9 cellular contexts compared by ENCODE assay signal in the genomic region with DNA sequence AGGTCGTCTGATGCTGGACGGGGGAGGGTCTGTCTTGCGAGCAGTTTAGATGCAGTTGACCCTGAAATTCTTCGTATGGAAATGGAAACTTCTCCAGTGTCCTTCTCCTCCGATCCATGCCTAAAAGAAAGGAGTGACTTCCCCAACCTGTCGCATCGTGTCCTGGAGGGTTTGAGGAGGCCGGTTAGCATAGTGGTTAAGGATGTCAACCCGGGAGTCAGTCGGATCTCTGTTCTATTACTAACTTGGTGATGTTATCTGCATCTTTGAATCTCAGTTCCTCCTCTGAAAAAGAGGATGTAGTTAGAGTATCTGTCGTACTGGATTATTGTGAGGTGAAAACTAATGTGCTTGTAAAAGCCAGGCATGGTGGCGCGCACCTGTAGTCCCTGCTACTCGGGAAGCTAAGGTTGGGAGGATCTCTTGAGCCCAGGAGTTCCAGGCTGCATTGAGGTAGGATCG. TPM values are rescaled to one million over a fixed set of nuclear protein-coding genes. Genes with fewer than 3 reads are reported as not detected.
DNase-seq lines count a peak whose midpoint lies in the region; ATAC-seq and TF ChIP-seq lines count a peak whose summit lies in the region.
"Had no signal": no experiment of that assay in that cellular context is flagged by ENCODE, and none has a peak within 500 bp of the region (broad histone marks: within the 10 kb centered on the region; RNA-seq: fewer than 3 reads in every experiment).

No MANE protein-coding gene starts in this region.

- H3K36me3 Mint-ChIP-seq in activated CD4-positive, alpha-beta memory T cell treated with anti-CD3 and anti-CD28 coated beads for 36 hours, result no peaks in the 10 kb centered on the region
- no peaks in the 10 kb centered on the region for H3K36me3 Mint-ChIP-seq in activated CD4-positive, alpha-beta memory T cell treated with anti-CD3 and anti-CD28 coated beads, Interleukin-2, amount 10 ng/mL, durations not matched to agents 7 days and 5 days (ENCODE audit: low read depth)
- H3K36me3 Mint-ChIP-seq in activated T-helper 17 cell treated with anti-CD3 and anti-CD28 coated beads, Interleukin-2, amount 50 U/mL, for 72 hours (ENCODE audit: low read depth), result no peaks in the 10 kb centered on the region
- H3K36me3 Mint-ChIP-seq in stimulated activated naive B cell treated with anti-CD40 and anti-IgM and Interleukin-4, amounts not matched to agents 10 μg/mL and 1 μg/mL and 100 μg/mL, for 72 hours, result peaks cover 0 to 3% of the 10 kb centered on the region in 2 donors

- no peak overlapping the region for H3K27ac Mint-ChIP-seq in activated CD4-positive, alpha-beta memory T cell treated with anti-CD3 and anti-CD28 coated beads for 36 hours
- no peak overlapping the region for H3K27ac Mint-ChIP-seq in activated CD4-positive, alpha-beta memory T cell treated with anti-CD3 and anti-CD28 coated beads, Interleukin-2, amount 10 ng/mL, durations not matched to agents 7 days and 5 days
- H3K27ac Mint-ChIP-seq in activated T-helper 17 cell treated with anti-CD3 and anti-CD28 coated beads, Interleukin-2, amount 50 U/mL, for 72 hours, result no peak overlapping the region
- H3K27ac Mint-ChIP-seq in stimulated activated naive B cell treated with anti-CD40 and anti-IgM and Interleukin-4, amounts not matched to agents 10 μg/mL and 1 μg/mL and 100 μg/mL, for 72 hours, result peak overlapping the region; percentile 48

- H3K27me3 ChIP-seq in iPS-18a (ENCODE audit: control insufficient read depth, insufficient read depth, low read length), result no peaks in the 10 kb centered on the region

- H3K4me1 ChIP-seq in iPS-18a (ENCODE audit: control insufficient read depth, low read depth, low read length), result peaks cover 4% of the 10 kb centered on the region
- H3K4me1 ChIP-seq: BLaER1 had no signal

- H3K36me3 ChIP-seq in iPS-18a (ENCODE audit: control insufficient read depth, low read depth, low read length), result no peaks in the 10 kb centered on the region
- H3K36me3 ChIP-seq: BLaER1 had no signal

- no peak for DNase-seq in activated CD4-positive, alpha-beta memory T cell treated with anti-CD3 and anti-CD28 coated beads for 36 hours
- DNase-seq in activated CD4-positive, alpha-beta memory T cell treated with anti-CD3 and anti-CD28 coated beads, Interleukin-2, amount 10 ng/mL, durations not matched to agents 7 days and 5 days, result no peak
- DNase-seq in stimulated activated naive B cell treated with anti-CD40 and anti-IgM and Interleukin-4, amounts not matched to agents 10 μg/mL and 1 μg/mL and 100 μg/mL, for 72 hours, result peak; percentile 9
- DNase-seq in SW480 (ENCODE audit: low spot score) (no peak), NCI-H1048 (lab: John Stamatoyannopoulos, UW) (no peak), lower leg skin (ENCODE audit: low spot score in 2 of 2) (no peak)

- TF ChIP-seq CTCF in lower leg skin (IDR thresholded peaks at IDR 0.05), result no peak

- peaks cover 38% of the 10 kb centered on the region for H3K27me3 Mint-ChIP-seq in activated CD4-positive, alpha-beta memory T cell treated with anti-CD3 and anti-CD28 coated beads for 36 hours
- H3K27me3 Mint-ChIP-seq in activated CD4-positive, alpha-beta memory T cell treated with anti-CD3 and anti-CD28 coated beads, Interleukin-2, amount 10 ng/mL, durations not matched to agents 7 days and 5 days, result peaks cover 48% of the 10 kb centered on the region
- H3K27me3 Mint-ChIP-seq in activated T-helper 17 cell treated with anti-CD3 and anti-CD28 coated beads, Interleukin-2, amount 50 U/mL, for 72 hours, result peaks cover 51% of the 10 kb centered on the region
- H3K27me3 Mint-ChIP-seq in stimulated activated naive B cell treated with anti-CD40 and anti-IgM and Interleukin-4, amounts not matched to agents 10 μg/mL and 1 μg/mL and 100 μg/mL, for 72 hours, result peaks cover 44 to 61% of the 10 kb centered on the region in 2 donors

- no peaks in the 10 kb centered on the region for H3K9me3 Mint-ChIP-seq in activated CD4-positive, alpha-beta memory T cell treated with anti-CD3 and anti-CD28 coated beads for 36 hours
- no peaks in the 10 kb centered on the region for H3K9me3 Mint-ChIP-seq in activated CD4-positive, alpha-beta memory T cell treated with anti-CD3 and anti-CD28 coated beads, Interleukin-2, amount 10 ng/mL, durations not matched to agents 7 days and 5 days
- no peaks in the 10 kb centered on the region for H3K9me3 Mint-ChIP-seq in activated T-helper 17 cell treated with anti-CD3 and anti-CD28 coated beads, Interleukin-2, amount 50 U/mL, for 72 hours
- no peaks in the 10 kb centered on the region for H3K9me3 Mint-ChIP-seq in stimulated activated naive B cell treated with anti-CD40 and anti-IgM and Interleukin-4, amounts not matched to agents 10 μg/mL and 1 μg/mL and 100 μg/mL, for 72 hours

- no peak overlapping the region for H3K27ac ChIP-seq in iPS-18a (ENCODE audit: low read length)
- H3K27ac ChIP-seq: BLaER1 had no signal

- CTCF ChIA-PET in activated CD4-positive, alpha-beta memory T cell treated with anti-CD3 and anti-CD28 coated beads for 36 hours (lab: Charles Lee), result interaction anchor here (0.6 kb wide), 1 partner anchor 14 kb away, joined by 4 read pairs; no protein-coding TSS in a partner anchor
- CTCF ChIA-PET in activated CD4-positive, alpha-beta memory T cell treated with anti-CD3 and anti-CD28 coated beads, Interleukin-2, amount 10 ng/mL, durations not matched to agents 7 days and 5 days (lab: Charles Lee), result no interaction called here

- intact Hi-C loops in activated CD4-positive, alpha-beta memory T cell treated with anti-CD3 and anti-CD28 coated beads for 36 hours (cut with micrococcal nuclease), result loop anchor here (1.0 kb wide), 1 partner anchor 10 kb away; no protein-coding TSS in a partner anchor
- intact Hi-C loops in lower leg skin (cut with DNase I; ENCODE audit: low total_unique reads), result no loop called here

- POLR2A ChIA-PET in activated CD4-positive, alpha-beta memory T cell treated with anti-CD3 and anti-CD28 coated beads for 36 hours (lab: Charles Lee), result no interaction called here
- POLR2A ChIA-PET in activated CD4-positive, alpha-beta memory T cell treated with anti-CD3 and anti-CD28 coated beads, Interleukin-2, amount 10 ng/mL, durations not matched to agents 7 days and 5 days (lab: Charles Lee), result no interaction called here

- WGBS in lower leg skin, 2 donors, result 39 to 41% methylated on average over 15 of the region's 15 CpGs

- H3K9ac ChIP-seq in iPS-18a (ENCODE audit: low read length), result no peak overlapping the region
- H3K9ac ChIP-seq: BLaER1 had no signal

- H3K4me3 Mint-ChIP-seq in activated CD4-positive, alpha-beta memory T cell treated with anti-CD3 and anti-CD28 coated beads for 36 hours, result peak overlapping the region; percentile 12
- no peak overlapping the region for H3K4me3 Mint-ChIP-seq in activated CD4-positive, alpha-beta memory T cell treated with anti-CD3 and anti-CD28 coated beads, Interleukin-2, amount 10 ng/mL, durations not matched to agents 7 days and 5 days
- H3K4me3 Mint-ChIP-seq in activated T-helper 17 cell treated with anti-CD3 and anti-CD28 coated beads, Interleukin-2, amount 50 U/mL, for 72 hours, result peak overlapping the region; percentile 49
- peak overlapping the region; percentile 85 to 87 for H3K4me3 Mint-ChIP-seq in stimulated activated naive B cell treated with anti-CD40 and anti-IgM and Interleukin-4, amounts not matched to agents 10 μg/mL and 1 μg/mL and 100 μg/mL, for 72 hours

- peaks cover 16% of the 10 kb centered on the region for H3K4me1 Mint-ChIP-seq in activated CD4-positive, alpha-beta memory T cell treated with anti-CD3 and anti-CD28 coated beads for 36 hours (ENCODE audit: low read depth)
- peaks cover 10% of the 10 kb centered on the region for H3K4me1 Mint-ChIP-seq in activated CD4-positive, alpha-beta memory T cell treated with anti-CD3 and anti-CD28 coated beads, Interleukin-2, amount 10 ng/mL, durations not matched to agents 7 days and 5 days
- H3K4me1 Mint-ChIP-seq in activated T-helper 17 cell treated with anti-CD3 and anti-CD28 coated beads, Interleukin-2, amount 50 U/mL, for 72 hours, result peaks cover 11% of the 10 kb centered on the region
- peaks cover 13 to 19% of the 10 kb centered on the region in 2 donors for H3K4me1 Mint-ChIP-seq in stimulated activated naive B cell treated with anti-CD40 and anti-IgM and Interleukin-4, amounts not matched to agents 10 μg/mL and 1 μg/mL and 100 μg/mL, for 72 hours

- ATAC-seq in activated T-helper 17 cell treated with anti-CD3 and anti-CD28 coated beads, Interleukin-2, amount 50 U/mL, for 72 hours (replicated peaks), result no peak
- peak; percentile 87 to 90 for ATAC-seq in stimulated activated naive B cell treated with anti-CD40 and anti-IgM and Interleukin-4, amounts not matched to agents 10 μg/mL and 1 μg/mL and 100 μg/mL, for 72 hours (replicated peaks)

- H3K4me3 ChIP-seq in iPS-18a (ENCODE audit: low read length) (peak overlapping the region; percentile 67), lower leg skin (ENCODE audit: low read depth, poor library complexity, severe bottlenecking) (no peak overlapping the region)
- H3K4me3 ChIP-seq: BLaER1 had no signal

- TF ChIP-seq POLR2A in lower leg skin (IDR thresholded peaks at IDR 0.05), result no peak

- no peaks in the 10 kb centered on the region for H3K9me3 ChIP-seq in iPS-18a (ENCODE audit: control insufficient read depth, low read depth, low read length)

RNA-seq across cellular contexts. Expression of gene ZBTB8B, which starts 0.7 kb away (rescaled TPM):
- not detected for total RNA-seq in activated CD4-positive, alpha-beta memory T cell treated with anti-CD3 and anti-CD28 coated beads for 36 hours
- not detected for total RNA-seq in activated CD4-positive, alpha-beta memory T cell treated with anti-CD3 and anti-CD28 coated beads, Interleukin-2, amount 10 ng/mL, durations not matched to agents 7 days and 5 days
- not detected for total RNA-seq in activated T-helper 17 cell treated with anti-CD3 and anti-CD28 coated beads, Interleukin-2, amount 50 U/mL, for 72 hours
- under 1 TPM in 1 of 4 donors, not detected in 3; 0.02 TPM for total RNA-seq in lower leg skin
